12 cellular contexts compared by ENCODE assay signal in genomic region chr9:137688725-137689124, GRCh38.
DNase-seq lines count a peak whose midpoint lies in the region; ATAC-seq and TF ChIP-seq lines count a peak whose summit lies in the region.
"Had no signal": no experiment of that assay in that cellular context is flagged by ENCODE, and none has a peak within 500 bp of the region (broad histone marks: within the 10 kb centered on the region; RNA-seq: fewer than 3 reads in every experiment).

No MANE protein-coding gene starts in this region.

- no peaks in the 10 kb centered on the region for H3K27me3 Mint-ChIP-seq in activated T-cell treated with anti-CD3 and anti-CD28 coated beads, Interleukin-2, amount 50 U/mL, for 24 hours
- H3K27me3 Mint-ChIP-seq in immature natural killer cell (ENCODE audit: low read depth in 3 of 3) = peaks cover 0 to 4% (median 0%) of the 10 kb centered on the region in 3 donors
- H3K27me3 Mint-ChIP-seq: effector memory CD8-positive, alpha-beta T cell had no signal

- H3K4me3 Mint-ChIP-seq in activated T-cell treated with anti-CD3 and anti-CD28 coated beads, Interleukin-2, amount 50 U/mL, for 24 hours = no peak overlapping the region
- H3K4me3 Mint-ChIP-seq in immature natural killer cell = no peak overlapping the region
- H3K4me3 Mint-ChIP-seq: effector memory CD8-positive, alpha-beta T cell had no signal

- intact Hi-C loops in posterior vena cava (cut with DNase I) = no loop called here

- no peak for TF ChIP-seq POLR2A in GM18505 (IDR thresholded peaks at IDR 0.05; ENCODE audit: borderline replicate concordance, extremely low read depth, insufficient read depth, insufficient read length)

- peaks cover 30% of the 10 kb centered on the region for H3K36me3 Mint-ChIP-seq in activated T-cell treated with anti-CD3 and anti-CD28 coated beads, Interleukin-2, amount 50 U/mL, for 24 hours (ENCODE audit: low read depth)
- peaks cover 0 to 4% (median 0%) of the 10 kb centered on the region in 3 donors for H3K36me3 Mint-ChIP-seq in immature natural killer cell

- H3K9me3 Mint-ChIP-seq in activated T-cell treated with anti-CD3 and anti-CD28 coated beads, Interleukin-2, amount 50 U/mL, for 24 hours = no peaks in the 10 kb centered on the region
- H3K9me3 Mint-ChIP-seq in immature natural killer cell = no peaks in the 10 kb centered on the region
- H3K9me3 Mint-ChIP-seq: effector memory CD8-positive, alpha-beta T cell had no signal

- peaks cover 56% of the 10 kb centered on the region for H3K4me1 Mint-ChIP-seq in activated T-cell treated with anti-CD3 and anti-CD28 coated beads, Interleukin-2, amount 50 U/mL, for 24 hours (ENCODE audit: low read depth)
- peaks cover 65 to 83% of the 10 kb centered on the region in 2 donors for H3K4me1 Mint-ChIP-seq in immature natural killer cell

- DNase-seq in activated T-cell treated with anti-CD3 and anti-CD28 coated beads, Interleukin-2, amount 50 U/mL, for 24 hours = no peak
- DNase-seq in activated T-cell treated with anti-CD3 and anti-CD28 coated beads for 4 hours = no peak
- peak; percentile 17 for DNase-seq in SKM-1 (lab: John Stamatoyannopoulos, UW; ENCODE audit: unreplicated experiment)
- no peak for DNase-seq in immature natural killer cell
- DNase-seq in posterior vena cava (ENCODE audit: low spot score) = peak; percentile 69
- DNase-seq: activated CD4-positive, alpha-beta T cell treated with anti-CD3 and anti-CD28 coated beads for 48 hours; effector memory CD8-positive, alpha-beta T cell; stimulated activated CD4-positive, alpha-beta T cell treated with anti-CD3 and anti-CD28 coated beads, Interleukin-12 subunit alpha, Interleukin-12 subunit beta, amount 100 ng/mL, for 4 hours; upper lobe of left lung had no signal

- H3K27ac Mint-ChIP-seq in activated T-cell treated with anti-CD3 and anti-CD28 coated beads, Interleukin-2, amount 50 U/mL, for 24 hours = peak overlapping the region; percentile 35
- peak overlapping the region in 5 of 6 donors; percentile 4 to 68 (median 43) for H3K27ac Mint-ChIP-seq in immature natural killer cell

- ATAC-seq in GM19328 (IDR thresholded peaks at IDR 0.05; ENCODE audit: unreplicated experiment) (no peak), HG02938 (IDR thresholded peaks at IDR 0.05; ENCODE audit: unreplicated experiment) (no peak), GM18505 (IDR thresholded peaks at IDR 0.05; ENCODE audit: unreplicated experiment) (no peak)
- ATAC-seq: effector memory CD8-positive, alpha-beta T cell had no signal

Comparison
In these comparisons a context has a peak if more than half of its experiments do, and no peak if none do; other contexts are left out.
1. DNase-seq: peak in SKM-1 (single experiment) and posterior vena cava (single experiment); none in activated T-cell treated with anti-CD3 and anti-CD28 coated beads, Interleukin-2, amount 50 U/mL, for 24 hours (single experiment), activated T-cell treated with anti-CD3 and anti-CD28 coated beads for 4 hours (single experiment) and immature natural killer cell (0 of 3).